11 cellular contexts compared by ENCODE assay signal in genomic region chr22:41410311-41410751, GRCh38. TPM values are rescaled to one million over a fixed set of nuclear protein-coding genes. Genes with fewer than 3 reads are reported as not detected.
DNase-seq lines count a peak whose midpoint lies in the region; ATAC-seq and TF ChIP-seq lines count a peak whose summit lies in the region.
"Had no signal": no experiment of that assay in that cellular context is flagged by ENCODE, and none has a peak within 500 bp of the region (broad histone marks: within the 10 kb centered on the region; RNA-seq: fewer than 3 reads in every experiment).

No MANE protein-coding gene starts in this region.

- H3K9me3 ChIP-seq in lung (ENCODE audit: control insufficient read depth in 2 of 2, insufficient read depth in 1 of 2, low read length in 1 of 2) (no peaks in the 10 kb centered on the region), thoracic aorta (no peaks in the 10 kb centered on the region)

- no peak overlapping the region for H3K4me3 Mint-ChIP-seq in central memory CD8-positive, alpha-beta T cell

- peaks cover 14% of the 10 kb centered on the region for H3K36me3 Mint-ChIP-seq in central memory CD8-positive, alpha-beta T cell (ENCODE audit: insufficient read depth)

- WGBS in lung, 2 donors, result 47 to 70% methylated on average over 7 of the region's 7 CpGs

- H3K4me1 ChIP-seq in lung (ENCODE audit: control insufficient read depth in 2 of 2, insufficient read depth in 2 of 2, low read length in 2 of 2) (peaks cover 0 to 25% of the 10 kb centered on the region in 2 donors), thoracic aorta (ENCODE audit: control insufficient read depth in 1 of 2, low read depth in 2 of 2) (peaks cover 42 to 61% of the 10 kb centered on the region in 2 donors)

- peaks cover 36% of the 10 kb centered on the region for H3K4me1 Mint-ChIP-seq in central memory CD8-positive, alpha-beta T cell

- no peak for DNase-seq in RWPE1 (ENCODE audit: low spot score)
- DNase-seq in central memory CD8-positive, alpha-beta T cell (ENCODE audit: low spot score in 2 of 2), result no peak
- peak; percentile 79 for DNase-seq in lung (ENCODE audit: low spot score)
- DNase-seq in thoracic aorta (ENCODE audit: low spot score), result no peak
- DNase-seq in NCI-H1092 (lab: John Stamatoyannopoulos, UW), result no peak
- DNase-seq in NCI-H1105 treated with DMSO at 0.1 percent for 48 hours (lab: John Stamatoyannopoulos, UW), result no peak
- DNase-seq: activated CD4-positive, alpha-beta T cell treated with anti-CD3 and anti-CD28 coated beads for 48 hours; DND-41; NCI-H526; stimulated activated CD4-positive, alpha-beta T cell treated with anti-CD3 and anti-CD28 coated beads, Interleukin-4, amount 100 ng/mL, for 4 hours had no signal

- H3K27me3 ChIP-seq in lung (ENCODE audit: control insufficient read depth, insufficient read depth) (no peaks in the 10 kb centered on the region), thoracic aorta (replicated peaks; ENCODE audit: insufficient read depth) (no peaks in the 10 kb centered on the region)

- POLR2A ChIA-PET in RWPE1 (lab: Yijun Ruan, JAX; ENCODE audit: low non-redundant PET), result no interaction called here

- H3K27me3 Mint-ChIP-seq in central memory CD8-positive, alpha-beta T cell, result no peaks in the 10 kb centered on the region

- peak overlapping the region; percentile 97 for H3K27ac Mint-ChIP-seq in central memory CD8-positive, alpha-beta T cell (ENCODE audit: low read depth)

- H3K9me3 Mint-ChIP-seq in central memory CD8-positive, alpha-beta T cell, result no peaks in the 10 kb centered on the region

- ATAC-seq in central memory CD8-positive, alpha-beta T cell (replicated peaks; ENCODE audit: extremely low read depth, poor library complexity, severe bottlenecking), result no peak
- ATAC-seq in lung (ENCODE audit: insufficient read depth, low FRiP score), result no peak
- ATAC-seq in thoracic aorta (ENCODE audit: insufficient number of reproducible peaks, low FRiP score, low read depth), result peak; percentile 23
- ATAC-seq in GM19452 (IDR thresholded peaks at IDR 0.05; ENCODE audit: unreplicated experiment), result no peak

- no peak overlapping the region for H3K4me3 ChIP-seq in lung
- H3K4me3 ChIP-seq in thoracic aorta, result no peak overlapping the region

- CTCF ChIA-PET in RWPE1 (lab: Yijun Ruan, JAX), result interaction anchor here (0.6 to 1.3 kb wide), 2 partner anchors 29 to 107 kb away, joined by 3 read pairs; no protein-coding TSS in a partner anchor

- peak overlapping the region; percentile 95 for H3K27ac ChIP-seq in RWPE1
- peak overlapping the region; percentile 85 to 96 for H3K27ac ChIP-seq in lung (ENCODE audit: low read depth in 1 of 2, low read length in 1 of 2)
- H3K27ac ChIP-seq in thoracic aorta, result peak overlapping the region; percentile 98

- H3K36me3 ChIP-seq in lung (ENCODE audit: control insufficient read depth in 2 of 2, insufficient read depth in 2 of 2, low read length in 2 of 2), result no peaks in the 10 kb centered on the region
- no peaks in the 10 kb centered on the region for H3K36me3 ChIP-seq in thoracic aorta

- TF ChIP-seq CTCF in RWPE1 (conservative IDR thresholded peaks at IDR 0.05; ENCODE audit: low read depth), result no peak
- no peak for TF ChIP-seq CTCF in lung (IDR thresholded peaks at IDR 0.05; ENCODE audit: control extremely low read depth, extremely low read depth)
- TF ChIP-seq CTCF in thoracic aorta (IDR thresholded peaks at IDR 0.05), result no peak

RNA-seq across cellular contexts. Expression of gene TEF, which starts 28.6 kb away (rescaled TPM):
- total RNA-seq in lung, result 10 to 100 TPM in 1 of 2 donors, 1 to 10 TPM in 1; 8.3 to 23.8 TPM
- 10 to 100 TPM in 1 of 2 donors, 1 to 10 TPM in 1; 6.4 to 19.8 TPM for polyA plus RNA-seq in lung
- 10 to 100 TPM; 21.4 to 23.1 TPM for total RNA-seq in thoracic aorta

RNA-seq across cellular contexts. Expression of gene TOB2, which starts 36.3 kb away (rescaled TPM):
- 10 to 100 TPM; 26.8 to 46.7 TPM for total RNA-seq in lung
- 10 to 100 TPM; 15.4 to 20.1 TPM for polyA plus RNA-seq in lung
- 10 to 100 TPM; 45.5 to 56.5 TPM for total RNA-seq in thoracic aorta

RNA-seq across cellular contexts. Expression of gene PHF5A, which starts 58.2 kb away (rescaled TPM):
- 10 to 100 TPM; 28.9 to 33.9 TPM for total RNA-seq in lung
- polyA plus RNA-seq in lung, result 10 to 100 TPM; 46.2 to 89.6 TPM
- 10 to 100 TPM; 13.8 to 28.7 TPM for total RNA-seq in thoracic aorta

RNA-seq across cellular contexts. Expression of gene ACO2, which starts 58.6 kb away (rescaled TPM):
- total RNA-seq in lung, result 100 to 1,000 TPM in 1 of 2 donors, 10 to 100 TPM in 1; 57.8 to 101 TPM
- polyA plus RNA-seq in lung, result 10 to 100 TPM; 34.1 to 67.1 TPM
- 10 to 100 TPM; 52.1 to 57.8 TPM for total RNA-seq in thoracic aorta
